In the genomic region with DNA sequence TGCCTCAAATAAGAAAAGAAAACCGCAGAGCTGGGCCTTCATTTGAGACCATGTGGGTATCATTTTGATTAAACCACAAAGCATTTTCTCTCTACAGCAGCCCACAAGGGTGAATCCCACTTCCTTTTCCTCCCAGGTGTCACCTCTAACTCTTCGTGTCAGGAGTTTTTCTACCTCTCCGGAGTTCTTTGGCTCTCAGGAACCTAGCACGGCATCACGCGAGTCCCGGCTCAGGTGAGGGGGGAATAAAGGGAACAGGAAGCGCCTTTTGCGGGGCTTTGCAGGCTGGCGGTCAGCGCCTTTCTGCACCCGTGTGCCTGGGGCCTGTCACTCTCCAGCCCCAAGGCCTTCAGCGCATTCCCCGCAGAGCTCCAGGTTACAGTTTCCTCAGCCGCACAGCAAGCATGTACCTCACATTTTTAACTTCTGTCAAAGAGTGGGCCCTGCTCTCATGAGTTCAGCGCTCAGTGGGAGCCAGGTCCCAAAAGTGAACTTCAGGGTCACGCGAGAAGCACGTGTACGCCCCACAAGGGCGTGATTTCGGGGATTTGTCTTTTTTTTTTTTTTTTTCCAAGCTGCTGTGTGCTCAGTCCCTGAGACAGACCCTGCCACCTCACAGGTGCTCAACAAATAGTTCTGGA, we compare ENCODE assay signal across 8 cellular contexts. TPM values are rescaled to one million over a fixed set of nuclear protein-coding genes. Genes with fewer than 3 reads are reported as not detected.
DNase-seq lines count a peak whose midpoint lies in the region; ATAC-seq and TF ChIP-seq lines count a peak whose summit lies in the region.

No MANE protein-coding gene starts in this region.

- H3K27ac ChIP-seq in upper lobe of right lung, result peak overlapping the region; percentile 82

- peak overlapping the region; percentile 79 for H2AFZ ChIP-seq in neuron (ENCODE audit: low read depth, low read length)

- H3K27ac Mint-ChIP-seq in activated T-cell treated with anti-CD3 and anti-CD28 coated beads, Interleukin-2, amount 50 U/mL, for 24 hours, result peak overlapping the region; percentile 94

- intact Hi-C loops in upper lobe of right lung (cut with DNase I), result no loop called here

- H3K27me3 Mint-ChIP-seq in activated T-cell treated with anti-CD3 and anti-CD28 coated beads, Interleukin-2, amount 50 U/mL, for 24 hours, result peaks cover 7% of the 10 kb centered on the region

- H3K4me1 ChIP-seq in neuron (ENCODE audit: insufficient read depth, low read length) (peaks cover 15% of the 10 kb centered on the region), upper lobe of right lung (peaks cover 20% of the 10 kb centered on the region)

- DNase-seq in DMS 273 (lab: John Stamatoyannopoulos, UW; ENCODE audit: unreplicated experiment), result peak; percentile 61
- no peak for DNase-seq in DMS 273 treated with DMSO at 0.1 percent for 48 hours (lab: John Stamatoyannopoulos, UW)
- DNase-seq in NCI-H2171 treated with DMSO at 0.1 percent for 48 hours (lab: John Stamatoyannopoulos, UW), result peak; percentile 60
- peak; percentile 74 for DNase-seq in activated T-cell treated with anti-CD3 and anti-CD28 coated beads, Interleukin-2, amount 50 U/mL, for 24 hours
- DNase-seq in fibroblast of the conjunctiva (ENCODE audit: low read depth), result peak; percentile 12
- DNase-seq in upper lobe of right lung, result no peak

- no peaks in the 10 kb centered on the region for H3K36me3 Mint-ChIP-seq in activated T-cell treated with anti-CD3 and anti-CD28 coated beads, Interleukin-2, amount 50 U/mL, for 24 hours (ENCODE audit: low read depth)

- peaks cover 34% of the 10 kb centered on the region for H3K4me1 Mint-ChIP-seq in activated T-cell treated with anti-CD3 and anti-CD28 coated beads, Interleukin-2, amount 50 U/mL, for 24 hours (ENCODE audit: low read depth)

- H3K27me3 ChIP-seq in neuron (ENCODE audit: insufficient read depth, low read length), result no peaks in the 10 kb centered on the region
- H3K27me3 ChIP-seq in upper lobe of right lung, result no peaks in the 10 kb centered on the region

- H3K4me3 Mint-ChIP-seq in activated T-cell treated with anti-CD3 and anti-CD28 coated beads, Interleukin-2, amount 50 U/mL, for 24 hours, result peak overlapping the region; percentile 80

- no peaks in the 10 kb centered on the region for H3K9me3 Mint-ChIP-seq in activated T-cell treated with anti-CD3 and anti-CD28 coated beads, Interleukin-2, amount 50 U/mL, for 24 hours

- H3K9me3 ChIP-seq in neuron (ENCODE audit: low read length) (no peaks in the 10 kb centered on the region), upper lobe of right lung (no peaks in the 10 kb centered on the region)

- no peak for TF ChIP-seq CTCF in upper lobe of right lung (IDR thresholded peaks at IDR 0.05)

- peak overlapping the region; percentile 59 for H3K4me3 ChIP-seq in neuron (ENCODE audit: low read length)
- H3K4me3 ChIP-seq in upper lobe of right lung, result peak overlapping the region; percentile 57

- H3K36me3 ChIP-seq in neuron (ENCODE audit: insufficient read depth, low read length) (no peaks in the 10 kb centered on the region), upper lobe of right lung (no peaks in the 10 kb centered on the region)

- ATAC-seq in HG02798 (IDR thresholded peaks at IDR 0.05; ENCODE audit: poor library complexity, unreplicated experiment), result peak; percentile 31
- peak; percentile 17 for ATAC-seq in upper lobe of right lung

RNA-seq across cellular contexts. Expression of gene PRPF40B, which starts 0.7 kb away (rescaled TPM):
- 19.9 TPM for total RNA-seq in upper lobe of right lung

RNA-seq across cellular contexts. Expression of gene FAM186B, which starts 17.2 kb away (rescaled TPM):
- 0.75 TPM for total RNA-seq in upper lobe of right lung

RNA-seq across cellular contexts. Expression of gene MCRS1, which starts 54.7 kb away (rescaled TPM):
- total RNA-seq in upper lobe of right lung, result 54.0 TPM

Comparison
In these comparisons a context has a peak if more than half of its experiments do, and no peak if none do; other contexts are left out.
1. DNase-seq: peak in DMS 273 (single experiment), NCI-H2171 treated with DMSO at 0.1 percent for 48 hours (single experiment), activated T-cell treated with anti-CD3 and anti-CD28 coated beads, Interleukin-2, amount 50 U/mL, for 24 hours (single experiment) and fibroblast of the conjunctiva (single experiment); none in DMS 273 treated with DMSO at 0.1 percent for 48 hours (single experiment) and upper lobe of right lung (single experiment).